26 cellular contexts compared by ENCODE assay signal in genomic region chr14:100054553-100055075, GRCh38.
"Had no signal": no experiment of that assay in that cellular context is flagged by ENCODE, and none has a peak within 500 bp of the region (broad histone marks: within the 10 kb centered on the region; RNA-seq: fewer than 3 reads in every experiment).

No MANE protein-coding gene starts in this region.

- DNase-seq: activated CD4-positive, alpha-beta T cell treated with anti-CD3 and anti-CD28 coated beads for 48 hours; activated CD4-positive, CD25-positive, alpha-beta regulatory T cell; activated CD8-positive, alpha-beta memory T cell treated with anti-CD3 and anti-CD28 coated beads for 24 hours; activated CD8-positive, alpha-beta memory T cell treated with anti-CD3 and anti-CD28 coated beads, Interleukin-2, amount 50 U/mL, for 4 hours; activated effector memory CD4-positive, alpha-beta T cell treated with anti-CD3 and anti-CD28 coated beads, Interleukin-2, amount 50 U/mL, for 16 hours; activated naive CD4-positive, alpha-beta T cell treated with anti-CD3 and anti-CD28 coated beads, Interleukin-2, amount 50 U/mL, for 16 hours; activated T-cell treated with anti-CD3 and anti-CD28 coated beads, Interleukin-2, amount 50 U/mL, for 4 hours; colonic mucosa; dorsolateral prefrontal cortex; effector memory CD8-positive, alpha-beta T cell; esophagus squamous epithelium; gastrocnemius medialis; hippocampal formation; left ventricle myocardium superior; mammary epithelial cell; midbrain; natural killer cell; retina; sigmoid colon; stimulated activated CD4-positive, alpha-beta T cell treated with anti-CD3 and anti-CD28 coated beads, Interleukin-15, amount 100 ng/mL, for 24 hours; stimulated activated naive CD4-positive, alpha-beta T cell; substantia nigra; T1000; thyroid gland had no signal

- H3K4me3 Mint-ChIP-seq: activated T-cell treated with anti-CD3 and anti-CD28 coated beads, Interleukin-2, amount 50 U/mL, for 4 hours; effector memory CD8-positive, alpha-beta T cell; natural killer cell; T-helper 1 cell treated with Interleukin-12 subunit alpha and Interleukin-12 subunit beta and Interleukin-4 antibody, amounts not matched to agents 30 μg/mL and 1 μg/mL, for 36 hours had no signal

- H3K36me3 Mint-ChIP-seq: natural killer cell had no signal

- H3K9me3 Mint-ChIP-seq: activated T-cell treated with anti-CD3 and anti-CD28 coated beads, Interleukin-2, amount 50 U/mL, for 4 hours; effector memory CD8-positive, alpha-beta T cell; natural killer cell; T-helper 1 cell treated with Interleukin-12 subunit alpha and Interleukin-12 subunit beta and Interleukin-4 antibody, amounts not matched to agents 30 μg/mL and 1 μg/mL, for 36 hours had no signal

- H3K27me3 Mint-ChIP-seq: effector memory CD8-positive, alpha-beta T cell; progenitor cell of endocrine pancreas had no signal

- ATAC-seq: activated T-cell treated with anti-CD3 and anti-CD28 coated beads, Interleukin-2, amount 50 U/mL, for 4 hours; effector memory CD8-positive, alpha-beta T cell; gastrocnemius medialis; left ventricle myocardium superior; natural killer cell had no signal

- H3K27ac Mint-ChIP-seq: effector memory CD8-positive, alpha-beta T cell; progenitor cell of endocrine pancreas; T-helper 1 cell treated with Interleukin-12 subunit alpha and Interleukin-12 subunit beta and Interleukin-4 antibody, amounts not matched to agents 30 μg/mL and 1 μg/mL, for 36 hours had no signal
